10 cellular contexts compared by ENCODE assay signal in the genomic region with DNA sequence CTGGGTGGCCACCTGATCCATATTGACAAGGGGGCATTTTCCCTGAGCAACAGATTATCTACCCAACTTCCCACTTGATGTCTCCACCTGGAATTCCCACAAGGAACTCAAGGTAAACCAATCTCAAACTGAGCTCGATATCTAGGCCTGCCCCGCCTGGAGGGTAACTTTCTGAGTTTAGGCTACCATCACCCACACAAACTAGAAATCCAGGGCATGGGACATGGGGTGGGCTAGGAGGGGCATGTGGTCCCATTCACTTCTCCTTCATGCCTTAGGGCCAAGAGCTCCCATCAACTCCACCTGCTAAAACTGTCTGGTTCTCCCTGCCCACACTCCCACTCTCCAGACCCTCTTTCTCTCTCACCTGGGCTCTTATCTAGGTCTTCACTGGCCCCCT. TPM values are rescaled to one million over a fixed set of nuclear protein-coding genes. Genes with fewer than 3 reads are reported as not detected.
"Had no signal": no experiment of that assay in that cellular context is flagged by ENCODE, and none has a peak within 500 bp of the region (broad histone marks: within the 10 kb centered on the region; RNA-seq: fewer than 3 reads in every experiment).

No MANE protein-coding gene starts in this region.

- ATAC-seq: GM23338, HCT116, K562 had no signal

- H3K4me2 ChIP-seq: GM23338 had no signal

- H3K36me3 ChIP-seq: HAP-1 had no signal

- H3K4me1 ChIP-seq: HAP-1 had no signal

- H3K9me3 ChIP-seq: HAP-1 had no signal

- DNase-seq: H7, HFFc6, IMR-90, KG1 had no signal

- H3K4me3 ChIP-seq: GM23338, HAP-1, K562 had no signal

RNA-seq across cellular contexts. Expression of a gene that starts 4.4 kb away (rescaled TPM):
- total RNA-seq: H1, H7, HFFc6, HT-29, IMR-90, K562 had no signal
- polyA plus RNA-seq: H1, IMR-90, K562 had no signal

RNA-seq across cellular contexts. Expression of a gene that starts 56.6 kb away (rescaled TPM):
- total RNA-seq: H1, H7, HT-29, K562 had no signal
- polyA plus RNA-seq: GM23338, H1, K562 had no signal
